10 cellular contexts compared by ENCODE assay signal in genomic region chr20:31716351-31716750, GRCh38. TPM values are rescaled to one million over a fixed set of nuclear protein-coding genes. Genes with fewer than 3 reads are reported as not detected.
DNase-seq lines count a peak whose midpoint lies in the region; ATAC-seq, FAIRE-seq and TF ChIP-seq lines count a peak whose summit lies in the region.
"Had no signal": no experiment of that assay in that cellular context is flagged by ENCODE, and none has a peak within 500 bp of the region (broad histone marks: within the 10 kb centered on the region; RNA-seq: fewer than 3 reads in every experiment).

No MANE protein-coding gene starts in this region.

- peaks cover 86% of the 10 kb centered on the region for H3K4me1 Mint-ChIP-seq in activated naive CD4-positive, alpha-beta T cell treated with anti-CD3 and anti-CD28 coated beads, Interleukin-2, amount 10 ng/mL, durations not matched to agents 7 days and 5 days

- H3K36me3 Mint-ChIP-seq in activated naive CD4-positive, alpha-beta T cell treated with anti-CD3 and anti-CD28 coated beads, Interleukin-2, amount 10 ng/mL, durations not matched to agents 7 days and 5 days, result peaks cover 91% of the 10 kb centered on the region

- DNase-seq in activated naive CD4-positive, alpha-beta T cell treated with anti-CD3 and anti-CD28 coated beads, Interleukin-2, amount 10 ng/mL, durations not matched to agents 7 days and 5 days, result no peak
- no peak for DNase-seq in activated naive CD4-positive, alpha-beta T cell treated with anti-CD3 and anti-CD28 coated beads, Interleukin-2, amount 50 U/mL, for 16 hours
- DNase-seq in GM12878 (ENCODE audit: low read depth, low spot score), result no peak
- DNase-seq in transverse colon, result no peak
- DNase-seq in activated effector memory CD4-positive, alpha-beta T cell treated with anti-CD3 and anti-CD28 coated beads, Interleukin-2, amount 50 U/mL, for 16 hours, result no peak
- DNase-seq in effector CD8-positive, alpha-beta T cell (lab: John Stamatoyannopoulos, UW), result no peak
- no peak for DNase-seq in stimulated activated CD4-positive, alpha-beta T cell treated with anti-CD3 and anti-CD28 coated beads, Interleukin-2, amount 100 ng/mL, for 48 hours
- DNase-seq: NCI-H1105 treated with DMSO at 0.1 percent for 48 hours had no signal

- no peak for ATAC-seq in GM12878

- in situ Hi-C loops in GM12878 (cut with MboI) (no loop called here), transverse colon (cut with MboI; ENCODE audit: low pct_ligation_motif_present in 1 of 4, low pct_unique_long_range_greater_than_20kb in 1 of 4, low sequenced_read_pairs in 3 of 4) (no loop called here)

- SMC1A ChIA-PET in GM12878 (lab: Charles Lee; ENCODE audit: uncharacterized antibody, unreplicated experiment), result interaction anchor here (0.9 to 10.6 kb wide), 10 partner anchors 11 to 82 kb away, joined by 3 to 321 read pairs (median 22); no protein-coding TSS in a partner anchor

- H3K9me3 ChIP-seq in GM12878 (replicated peaks; ENCODE audit: control insufficient read depth, insufficient read depth, low read length), result no peaks in the 10 kb centered on the region
- H3K9me3 ChIP-seq in mucosa of rectum (ENCODE audit: control insufficient read depth in 2 of 2, low read length in 2 of 2), result no peaks in the 10 kb centered on the region
- no peaks in the 10 kb centered on the region for H3K9me3 ChIP-seq in transverse colon
- H3K9me3 ChIP-seq: SJSA1 had no signal

- no peak for TF ChIP-seq CTCF in GM12878 (IDR thresholded peaks at IDR 0.05 in 2 of 3, conservative IDR thresholded peaks at IDR 0.05 in 1 of 3; ENCODE audit: control insufficient read depth in 2 of 3, extremely low read depth in 1 of 3, insufficient read depth in 1 of 3, low read depth in 3 of 3, low read length in 3 of 3)
- TF ChIP-seq CTCF in transverse colon (IDR thresholded peaks at IDR 0.05), result no peak

- CTCF ChIA-PET in activated naive CD4-positive, alpha-beta T cell treated with anti-CD3 and anti-CD28 coated beads, Interleukin-2, amount 10 ng/mL, durations not matched to agents 7 days and 5 days (lab: Charles Lee), result interaction anchor here (0.9 to 10.5 kb wide), 6 partner anchors 17 to 82 kb away, joined by 3 to 348 read pairs (median 6); no protein-coding TSS in a partner anchor
- CTCF ChIA-PET in GM12878 (lab: Yijun Ruan, JAX), result interaction anchor here (0.9 to 12.7 kb wide), 8 partner anchors 15 to 621 kb away, joined by 3 to 531 read pairs (median 11); no protein-coding TSS in a partner anchor

- no peaks in the 10 kb centered on the region for H4K20me1 ChIP-seq in GM12878 (ENCODE audit: control insufficient read depth, insufficient read depth)

- H3K4me3 Mint-ChIP-seq in activated naive CD4-positive, alpha-beta T cell treated with anti-CD3 and anti-CD28 coated beads, Interleukin-2, amount 10 ng/mL, durations not matched to agents 7 days and 5 days, result no peak overlapping the region

- H3K27me3 Mint-ChIP-seq in activated naive CD4-positive, alpha-beta T cell treated with anti-CD3 and anti-CD28 coated beads, Interleukin-2, amount 10 ng/mL, durations not matched to agents 7 days and 5 days, result no peaks in the 10 kb centered on the region

- no peak for TF ChIP-seq EP300 in GM12878 (IDR thresholded peaks at IDR 0.05; ENCODE audit: borderline replicate concordance in 1 of 2, control insufficient read depth in 1 of 2, low read depth in 2 of 2, low read length in 2 of 2)
- no peak for TF ChIP-seq EP300 in transverse colon (IDR thresholded peaks at IDR 0.05; ENCODE audit: low read depth)

- TF ChIP-seq RAD21 in GM12878 (IDR thresholded peaks at IDR 0.05; ENCODE audit: insufficient read depth, low read depth, low read length), result no peak

- H3K27ac ChIP-seq in GM12878 (ENCODE audit: control insufficient read depth, insufficient read depth) (peak overlapping the region; percentile 67; the same call in 1 of the 2 replicates), mucosa of rectum (ENCODE audit: low read depth in 2 of 2, low read length in 2 of 2) (peak overlapping the region; percentile 32 to 45), transverse colon (peak overlapping the region; percentile 66 to 98 (median 84))
- H3K27ac ChIP-seq: SJSA1 had no signal

- peaks cover 32% of the 10 kb centered on the region for H3K4me1 ChIP-seq in GM12878 (ENCODE audit: control insufficient read depth, insufficient read depth, low read length)
- peaks cover 66 to 71% of the 10 kb centered on the region in 2 donors for H3K4me1 ChIP-seq in mucosa of rectum (ENCODE audit: control insufficient read depth in 2 of 2, insufficient read depth in 2 of 2, low read length in 2 of 2)
- peaks cover 68 to 92% (median 81%) of the 10 kb centered on the region in 4 donors for H3K4me1 ChIP-seq in transverse colon

- H3K36me3 ChIP-seq in GM12878 (ENCODE audit: control insufficient read depth in 2 of 2, insufficient read depth in 2 of 2, low read length in 1 of 2) (peaks cover 4 to 13% of the 10 kb centered on the region in 2 experiments), mucosa of rectum (ENCODE audit: control insufficient read depth in 2 of 2, insufficient read depth in 2 of 2, low read length in 2 of 2) (peaks cover 8 to 21% of the 10 kb centered on the region in 2 donors), transverse colon (no peaks in the 10 kb centered on the region)

- H3K79me2 ChIP-seq in GM12878 (ENCODE audit: control insufficient read depth, insufficient read depth, low read length), result peaks cover 86% of the 10 kb centered on the region

- peak overlapping the region; percentile 93 for H3K4me2 ChIP-seq in GM12878 (ENCODE audit: control insufficient read depth, insufficient read depth)

- 57% methylated on average over 1 of the region's 1 CpG for whole genome bisulfite sequencing in GM12878 (ENCODE audit: insufficient coverage, insufficient replicate concordance, low lambda C conversion rate, missing lambda C conversion rate)
- 37% methylated on average over 1 of the region's 1 CpG; no CpG with 5 or more reads in 1 of the 2 donors for WGBS in transverse colon (ENCODE audit: low coverage in 1 of 2), 2 donors

- no peak overlapping the region for H2AFZ ChIP-seq in GM12878 (ENCODE audit: control insufficient read depth, low read depth, low read length)

- H3K9me3 Mint-ChIP-seq in activated naive CD4-positive, alpha-beta T cell treated with anti-CD3 and anti-CD28 coated beads, Interleukin-2, amount 10 ng/mL, durations not matched to agents 7 days and 5 days, result no peaks in the 10 kb centered on the region

- peak overlapping the region; percentile 72; the same call in 1 of the 2 replicates for H3K4me3 ChIP-seq in GM12878
- no peak overlapping the region for H3K4me3 ChIP-seq in mucosa of rectum (ENCODE audit: low read length in 2 of 2)
- H3K4me3 ChIP-seq in transverse colon, result no peak overlapping the region
- H3K4me3 ChIP-seq: SJSA1 had no signal

- H3K27me3 ChIP-seq in GM12878 (replicated peaks in 1 of 2; ENCODE audit: control insufficient read depth in 2 of 2, insufficient read depth in 2 of 2, low read length in 1 of 2) (no peaks in the 10 kb centered on the region), mucosa of rectum (ENCODE audit: control insufficient read depth in 2 of 2, insufficient read depth in 2 of 2, low read length in 2 of 2) (no peaks in the 10 kb centered on the region), transverse colon (no peaks in the 10 kb centered on the region)
- H3K27me3 ChIP-seq: SJSA1 had no signal

- RAD21 ChIA-PET in GM12878 (lab: Charles Lee; ENCODE audit: unreplicated experiment), result interaction anchor here (0.9 to 5.8 kb wide), 11 partner anchors 9 to 169 kb away, joined by 3 to 60 read pairs (median 6); a partner anchor contains a TSS

- peak overlapping the region; percentile 28; the same call in 1 of the 2 replicates for H3K9ac ChIP-seq in GM12878 (ENCODE audit: control insufficient read depth, insufficient read depth, low read length)
- peak overlapping the region in 1 of 2 donors; percentile 20 for H3K9ac ChIP-seq in mucosa of rectum (ENCODE audit: low read depth in 1 of 2, low read length in 2 of 2)

- H3K27ac Mint-ChIP-seq in activated naive CD4-positive, alpha-beta T cell treated with anti-CD3 and anti-CD28 coated beads, Interleukin-2, amount 10 ng/mL, durations not matched to agents 7 days and 5 days, result peak overlapping the region; percentile 2

- TF ChIP-seq POLR2A in GM12878 (IDR thresholded peaks at IDR 0.05; ENCODE audit: low read depth, low read length), result no peak
- no peak for TF ChIP-seq POLR2A in transverse colon (IDR thresholded peaks at IDR 0.05)

- POLR2A ChIA-PET in GM12878 (lab: Charles Lee), result interaction anchor here (0.9 to 6.1 kb wide), 5 partner anchors 11 to 32 kb away, joined by 3 to 36 read pairs (median 23); no protein-coding TSS in a partner anchor

- no TSS peak for BruUV-seq in GM12878 (replicated peaks; lab: Mats Ljungman, UMichigan)

- intact Hi-C loops in GM12878 (cut with micrococcal nuclease; ENCODE audit: unreplicated experiment), result no loop called here
- intact Hi-C loops in transverse colon (cut with DNase I; ENCODE audit: low total_unique reads), result no loop called here

- FAIRE-seq in GM12878 (lab: Jason Lieb, UNC), result no peak

RNA-seq across cellular contexts. Expression of gene BCL2L1, which starts 6.3 kb away (rescaled TPM):
- 61.4 and 67.7 TPM in 2 replicates for total RNA-seq in GM12878 (2013; cell fraction: nucleolus; rRNA removed)
- 61.7 and 67.5 TPM in 2 replicates for total RNA-seq in GM12878 (2014; rRNA removed)
- total RNA-seq in GM12878 (2014; rRNA removed; fragmentation: Illumina TruSeq; extraction: Trizol), result 38.6 and 39.0 TPM in 2 replicates
- total RNA-seq in GM12878 (2021), result 55.1 and 60.0 TPM in 2 replicates
- 13.0 TPM for polyA plus RNA-seq in GM12878 (2011; ENCODE audit: low read depth)
- polyA plus RNA-seq in GM12878 (2011; rRNA removed), result 34.0 and 48.0 TPM in 2 replicates
- polyA plus RNA-seq in GM12878 (2011; cell fraction: cytosol; rRNA removed), result 40.9 and 48.0 TPM in 2 replicates
- 27.0 and 32.1 TPM in 2 replicates for polyA plus RNA-seq in GM12878 (2011; cell fraction: nucleus; rRNA removed)
- polyA plus RNA-seq in GM12878 (2012), result 22.9 and 26.3 TPM in 2 replicates
- 45.0 and 59.3 TPM in 2 replicates for polyA plus RNA-seq in GM12878 (2014; fragmentation: Illumina TruSeq; extraction: Trizol)
- polyA plus RNA-seq in GM12878 (2014; fragmentation: Nextera tagmentation; extraction: Ambion mirVana), result 1 to 10 TPM in 1 of 2 experiments, under 1 TPM in 1; 0.63 to 3.4 TPM
- polyA plus RNA-seq in GM12878 (2014; rRNA removed), result 64.1 and 67.7 TPM in 2 replicates
- 10 to 100 TPM; 36.1 to 39.3 TPM for polyA plus RNA-seq in GM12878 (2016; fragmentation: Nextera tagmentation; extraction: Ambion mirVana)
- polyA minus RNA-seq in GM12878 (2011; rRNA and poly(A)+ RNA removed), result 28.4 and 43.1 TPM in 2 replicates
- polyA minus RNA-seq in GM12878 (2011; cell fraction: cytosol; rRNA and poly(A)+ RNA removed), result 10.7 and 12.1 TPM in 2 replicates
- polyA minus RNA-seq in GM12878 (2011; cell fraction: nucleus; rRNA and poly(A)+ RNA removed), result 28.4 and 41.5 TPM in 2 replicates
- 100 to 1,000 TPM in 3 of 4 donors, 10 to 100 TPM in 1; 98.6 to 151 (median 107) TPM for total RNA-seq in transverse colon

RNA-seq across cellular contexts. Expression of gene TPX2, which starts 22.7 kb away (rescaled TPM):
- 35.7 and 36.7 TPM in 2 replicates for total RNA-seq in GM12878 (2013; cell fraction: nucleolus; rRNA removed)
- total RNA-seq in GM12878 (2014; rRNA removed) (84.4 and 96.5 TPM in 2 replicates), GM12878 (2014; rRNA removed; fragmentation: Illumina TruSeq; extraction: Trizol) (88.6 and 93.6 TPM in 2 replicates), GM12878 (2021) (101 and 104 TPM in 2 replicates), transverse colon (10 to 100 TPM in 2 of 4 donors, 1 to 10 TPM in 2; 3.2 to 15.7 (median 7.8) TPM)
- polyA plus RNA-seq in GM12878 (2011; ENCODE audit: low read depth), result 38.3 TPM
- polyA plus RNA-seq in GM12878 (2011; rRNA removed) (68.5 and 73.4 TPM in 2 replicates), GM12878 (2014; fragmentation: Illumina TruSeq; extraction: Trizol) (144 and 168 TPM in 2 replicates), GM12878 (2014; fragmentation: Nextera tagmentation; extraction: Ambion mirVana) (10 to 100 TPM; 29.7 to 40.7 TPM), GM12878 (2014; rRNA removed) (61.7 and 62.9 TPM in 2 replicates), GM12878 (2016; fragmentation: Nextera tagmentation; extraction: Ambion mirVana) (100 to 1,000 TPM; 120 to 123 TPM)
- polyA plus RNA-seq in GM12878 (2011; cell fraction: cytosol; rRNA removed), result 28.5 and 39.2 TPM in 2 replicates
- 284 and 348 TPM in 2 replicates for polyA plus RNA-seq in GM12878 (2011; cell fraction: nucleus; rRNA removed)
- 45.1 and 52.6 TPM in 2 replicates for polyA plus RNA-seq in GM12878 (2012)
- polyA minus RNA-seq in GM12878 (2011; rRNA and poly(A)+ RNA removed), result 49.3 and 54.1 TPM in 2 replicates
- 19.1 and 20.0 TPM in 2 replicates for polyA minus RNA-seq in GM12878 (2011; cell fraction: cytosol; rRNA and poly(A)+ RNA removed)
- 79.5 and 103 TPM in 2 replicates for polyA minus RNA-seq in GM12878 (2011; cell fraction: nucleus; rRNA and poly(A)+ RNA removed)
